ENCODE assay signal across 15 cellular contexts in genomic region chr4:187236491-187236890, GRCh38.
A peak's percentile ranks its signal among the peaks of the same experiment; 100 is the strongest.
DNase-seq lines count a peak whose midpoint lies in the region; ATAC-seq and TF ChIP-seq lines count a peak whose summit lies in the region.
"Had no signal": no experiment of that assay in that cellular context is flagged by ENCODE, and none has a peak within 500 bp of the region (broad histone marks: within the 10 kb centered on the region; RNA-seq: fewer than 3 reads in every experiment).

No MANE protein-coding gene starts in this region.

- DNase-seq in A172 (ENCODE audit: low spot score) (peak; percentile 64), HPDE6-E6E7 (ENCODE audit: extremely low spot score) (peak; percentile 13), astrocyte of the cerebellum (ENCODE audit: low read depth) (peak; percentile 20), hepatic stellate cell (ENCODE audit: low spot score) (peak; percentile 23), DMS53 (lab: John Stamatoyannopoulos, UW) (no peak)
- DNase-seq: 8988T; activated naive CD4-positive, alpha-beta T cell treated with anti-CD3 and anti-CD28 coated beads, Interleukin-2, amount 10 ng/mL, durations not matched to agents 7 days and 5 days; DMS79; NCI-H1105 treated with DMSO at 0.1 percent for 48 hours; NCI-H526; SIG-M5; testis had no signal

- ATAC-seq in GM21737 (IDR thresholded peaks at IDR 0.05; ENCODE audit: unreplicated experiment) (no peak), GM21723 (IDR thresholded peaks at IDR 0.05; ENCODE audit: unreplicated experiment) (no peak), HG03175 (IDR thresholded peaks at IDR 0.05; ENCODE audit: unreplicated experiment) (no peak)

- in situ Hi-C loops in astrocyte of the cerebellum (cut with HindIII; ENCODE audit: low sequenced_read_pairs): no loop called here

- TF ChIP-seq CTCF in astrocyte of the cerebellum (IDR thresholded peaks at IDR 0.05; ENCODE audit: low read depth, low read length, missing control alignments): no peak

- no peak overlapping the region for H3K4me3 ChIP-seq in astrocyte of the cerebellum (ENCODE audit: low read depth, low read length)
- H3K4me3 ChIP-seq: testis had no signal
